In genomic region chr16:2924901-2925820, GRCh38 we compare ENCODE assay signal across 1 cellular context.
TF ChIP-seq lines count a peak whose summit lies in the region.

No MANE protein-coding gene starts in this region.

TF ChIP-seq in GM23338, 12 proteins besides CTCF, POLR2A, EP300 and RAD21:
- no peak for TF ChIP-seq STAT1 (IDR thresholded peaks at IDR 0.05; ENCODE audit: unreplicated experiment)
- TF ChIP-seq ETS1 (IDR thresholded peaks at IDR 0.05): no peak
- TF ChIP-seq JUNB (IDR thresholded peaks at IDR 0.05; ENCODE audit: unreplicated experiment): no peak
- TF ChIP-seq ZNF331 (CRISPR knock-in tag; IDR thresholded peaks at IDR 0.05; ENCODE audit: low read depth): no peak
- TF ChIP-seq ZNF462 (CRISPR knock-in tag; IDR thresholded peaks at IDR 0.05): no peak
- no peak for TF ChIP-seq EZH2phosphoT487 (IDR thresholded peaks at IDR 0.05; ENCODE audit: unreplicated experiment)
- peak; percentile 59; the same call in 1 of the 2 replicates for TF ChIP-seq POLR2AphosphoS5 (IDR thresholded peaks at IDR 0.05; ENCODE audit: low read depth)
